1 cellular context compared by ENCODE assay signal in genomic region chr10:60518745-60519144, GRCh38.
TF ChIP-seq lines count a peak whose summit lies in the region.

No MANE protein-coding gene starts in this region.

TF ChIP-seq in HEK293, 187 proteins besides CTCF, POLR2A, EP300 and RAD21 (continued from another document):
- TF ChIP-seq ZSCAN5A (tag by site-specific recombination; IDR thresholded peaks at IDR 0.05): no peak
